ENCODE assay signal across 1 cellular context in genomic region chrX:118974088-118974907, GRCh38.
TF ChIP-seq lines count a peak whose summit lies in the region.

TSS of gene LONRF3 (plus strand) at chrX:118974618. CDS start at chrX:118974781, 163 bp downstream.

TF ChIP-seq in HepG2, 621 proteins besides CTCF, POLR2A, EP300 and RAD21 (continued from another document and continues in another):
- TF ChIP-seq ZBTB2 (CRISPR knock-in tag; IDR thresholded peaks at IDR 0.05; ENCODE audit: low read depth) (no peak), KLF16 (CRISPR knock-in tag; IDR thresholded peaks at IDR 0.05) (no peak), HNF1B (CRISPR knock-in tag; IDR thresholded peaks at IDR 0.05) (0 out of 2 replicates have a peak, but pooled peaks have one; percentile 21), YEATS4 (CRISPR knock-in tag; IDR thresholded peaks at IDR 0.05; ENCODE audit: borderline replicate concordance) (no peak), ZNF672 (CRISPR knock-in tag; IDR thresholded peaks at IDR 0.05) (no peak), FOXK1 (CRISPR knock-in tag; IDR thresholded peaks at IDR 0.05; ENCODE audit: borderline replicate concordance, low read depth) (0 out of 2 replicates have a peak, but pooled peaks have one; percentile 14), TEAD2 (CRISPR knock-in tag; IDR thresholded peaks at IDR 0.05) (no peak), TFDP1 (CRISPR knock-in tag; IDR thresholded peaks at IDR 0.05; ENCODE audit: borderline replicate concordance) (peak; percentile 14; the same call in 1 of the 2 replicates), IKZF1 (IDR thresholded peaks at IDR 0.05) (no peak), POLR2AphosphoS5 (IDR thresholded peaks at IDR 0.05; ENCODE audit: low read depth, low read length) (peak; percentile 65), HOXD1 (CRISPR knock-in tag; IDR thresholded peaks at IDR 0.05) (no peak), ZNF777 (CRISPR knock-in tag; IDR thresholded peaks at IDR 0.05) (no peak), ZNF224 (CRISPR knock-in tag; IDR thresholded peaks at IDR 0.05) (0 out of 2 replicates have a peak, but pooled peaks have one; percentile 37), EED (CRISPR knock-in tag; IDR thresholded peaks at IDR 0.05) (no peak), DMTF1 (CRISPR knock-in tag; IDR thresholded peaks at IDR 0.05) (no peak), SOX13 (IDR thresholded peaks at IDR 0.05) (no peak), SOX13 (CRISPR knock-in tag; conservative IDR thresholded peaks at IDR 0.05 in 1 of 2, IDR thresholded peaks at IDR 0.05 in 1 of 2) (0 out of 4 replicates have a peak, but pooled peaks of 1 of the 2 experiments have one; percentile 6), TEF (CRISPR knock-in tag; IDR thresholded peaks at IDR 0.05) (peak; percentile 72; the same call in 1 of the 2 replicates), TAF1 (CRISPR knock-in tag; IDR thresholded peaks at IDR 0.05) (peak; percentile 45; the same call in 1 of the 2 replicates), HDAC1 (CRISPR knock-in tag; IDR thresholded peaks at IDR 0.05) (0 out of 2 replicates have a peak, but pooled peaks have one; percentile 2), ZBTB8A (CRISPR knock-in tag; IDR thresholded peaks at IDR 0.05; ENCODE audit: borderline replicate concordance, low read depth) (no peak), ZFY (CRISPR knock-in tag; IDR thresholded peaks at IDR 0.05) (peak; percentile 6; the same call in 1 of the 2 replicates), PRMT3 (CRISPR knock-in tag; IDR thresholded peaks at IDR 0.05; ENCODE audit: borderline replicate concordance, low read depth) (no peak), RAD51 (IDR thresholded peaks at IDR 0.05; ENCODE audit: borderline replicate concordance) (peak; percentile 74; the same call in 1 of the 2 replicates), RBFOX2 (IDR thresholded peaks at IDR 0.05; ENCODE audit: low read depth, low read length) (peak; percentile 61), NR0B2 (CRISPR knock-in tag; IDR thresholded peaks at IDR 0.05) (no peak), MEIS2 (CRISPR knock-in tag; IDR thresholded peaks at IDR 0.05) (0 out of 2 replicates have a peak, but pooled peaks have one; percentile 24), ATM (IDR thresholded peaks at IDR 0.05; ENCODE audit: borderline replicate concordance) (no peak), ZBTB46 (CRISPR knock-in tag; IDR thresholded peaks at IDR 0.05; ENCODE audit: borderline replicate concordance) (no peak), YY1 (IDR thresholded peaks at IDR 0.05; ENCODE audit: insufficient read depth, insufficient replicate concordance, low read depth, low read length) (peak; percentile 45), CEBPG (CRISPR knock-in tag; IDR thresholded peaks at IDR 0.05) (peak; percentile 18; the same call in 1 of the 2 replicates), XBP1 (CRISPR knock-in tag; IDR thresholded peaks at IDR 0.05) (no peak), HIVEP1 (CRISPR knock-in tag; IDR thresholded peaks at IDR 0.05) (0 out of 2 replicates have a peak, but pooled peaks have one; percentile 37), TRAFD1 (CRISPR knock-in tag; IDR thresholded peaks at IDR 0.05; ENCODE audit: borderline replicate concordance) (no peak), REST (IDR thresholded peaks at IDR 0.05; ENCODE audit: borderline replicate concordance in 1 of 2, low read depth in 1 of 2, low read length in 2 of 2) (0 out of 4 replicates have a peak, but pooled peaks of 1 of the 2 experiments have one; percentile 27), E2F2 (CRISPR knock-in tag; IDR thresholded peaks at IDR 0.05; ENCODE audit: borderline replicate concordance) (no peak), ZNF329 (CRISPR knock-in tag; IDR thresholded peaks at IDR 0.05; ENCODE audit: low read depth) (0 out of 2 replicates have a peak, but pooled peaks have one; percentile 34), ZNF24 (IDR thresholded peaks at IDR 0.05) (no peak), ZNF543 (CRISPR knock-in tag; IDR thresholded peaks at IDR 0.05) (no peak), ZBTB42 (CRISPR knock-in tag; IDR thresholded peaks at IDR 0.05) (no peak), ISL2 (CRISPR knock-in tag; IDR thresholded peaks at IDR 0.05) (peak; percentile 38; the same call in 1 of the 2 replicates), SPEN (CRISPR knock-in tag; IDR thresholded peaks at IDR 0.05; ENCODE audit: low read depth) (no peak), HES4 (CRISPR knock-in tag; IDR thresholded peaks at IDR 0.05; ENCODE audit: borderline replicate concordance) (0 out of 2 replicates have a peak, but pooled peaks have one; percentile 28), PBX3 (CRISPR knock-in tag; IDR thresholded peaks at IDR 0.05; ENCODE audit: borderline replicate concordance) (no peak), SAP130 (CRISPR knock-in tag; IDR thresholded peaks at IDR 0.05; ENCODE audit: low read depth) (peak; percentile 49), TBP (CRISPR knock-in tag; IDR thresholded peaks at IDR 0.05) (no peak), PHF8 (CRISPR knock-in tag; IDR thresholded peaks at IDR 0.05) (peak; percentile 26; the same call in 1 of the 2 replicates), NFYC (CRISPR knock-in tag; IDR thresholded peaks at IDR 0.05) (peak; percentile 69)
